ENCODE assay signal across 1 cellular context in the genomic region with DNA sequence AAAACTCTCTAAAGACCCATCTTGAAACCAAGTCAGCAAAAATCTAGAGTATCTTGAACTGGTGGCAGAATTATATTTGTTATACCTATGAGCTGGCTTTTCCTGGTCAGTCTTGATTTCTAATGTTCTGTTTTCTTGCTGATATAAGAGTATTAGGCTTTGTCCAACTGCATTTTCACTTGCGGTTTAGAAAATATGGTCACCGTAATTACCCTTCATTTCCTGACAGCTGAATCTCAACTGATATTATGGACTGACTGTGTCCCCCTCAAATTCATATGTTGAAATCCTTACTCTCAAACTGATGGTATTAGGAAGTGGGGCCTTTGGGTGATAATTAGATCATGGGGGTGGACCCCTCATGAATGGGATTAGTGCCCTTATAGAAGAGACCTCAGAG.
TF ChIP-seq lines count a peak whose summit lies in the region.

No MANE protein-coding gene starts in this region.

TF ChIP-seq in IMR-90, 13 proteins besides CTCF, POLR2A, EP300 and RAD21 (continued from another document):
- TF ChIP-seq, protein P1, sequence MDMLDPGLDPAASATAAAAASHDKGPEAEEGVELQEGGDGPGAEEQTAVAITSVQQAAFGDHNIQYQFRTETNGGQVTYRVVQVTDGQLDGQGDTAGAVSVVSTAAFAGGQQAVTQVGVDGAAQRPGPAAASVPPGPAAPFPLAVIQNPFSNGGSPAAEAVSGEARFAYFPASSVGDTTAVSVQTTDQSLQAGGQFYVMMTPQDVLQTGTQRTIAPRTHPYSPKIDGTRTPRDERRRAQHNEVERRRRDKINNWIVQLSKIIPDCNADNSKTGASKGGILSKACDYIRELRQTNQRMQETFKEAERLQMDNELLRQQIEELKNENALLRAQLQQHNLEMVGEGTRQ (IDR thresholded peaks at IDR 0.05; ENCODE audit: low read depth, low read length) = no peak
- TF ChIP-seq MXI1 (IDR thresholded peaks at IDR 0.05; ENCODE audit: borderline replicate concordance, low read depth, low read length) = no peak
- no peak for TF ChIP-seq MAFK (IDR thresholded peaks at IDR 0.05; ENCODE audit: low read depth, low read length)
- TF ChIP-seq RCOR1 (IDR thresholded peaks at IDR 0.05; ENCODE audit: insufficient replicate concordance, low read length) = no peak
- TF ChIP-seq CHD1 (IDR thresholded peaks at IDR 0.05; ENCODE audit: low read depth, low read length) = no peak
- TF ChIP-seq RFX5 (IDR thresholded peaks at IDR 0.05; ENCODE audit: low read depth, low read length) = no peak
TF ChIP-seq in IMR-90: peak in this region for 0.
